1 cellular context compared by ENCODE assay signal in the genomic region with DNA sequence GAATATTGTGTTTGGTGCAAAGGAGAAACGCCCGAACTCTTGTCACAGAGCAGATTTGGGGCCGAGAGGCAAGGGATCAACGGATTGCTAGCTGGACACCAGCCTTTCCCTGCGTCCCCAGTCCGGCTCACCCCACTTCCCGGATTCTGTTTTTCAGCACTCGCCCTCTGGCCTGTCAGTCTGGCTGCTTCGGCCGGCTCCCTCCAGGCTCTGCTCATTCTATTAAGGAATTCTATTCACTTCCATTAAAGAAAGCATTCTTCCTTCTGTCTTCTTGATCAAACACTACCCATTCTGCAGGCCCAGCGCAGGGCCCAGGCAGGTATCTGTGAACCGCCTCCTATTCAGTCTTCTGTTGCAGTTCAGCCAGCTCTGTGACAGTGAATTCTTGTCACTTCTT.
TF ChIP-seq lines count a peak whose summit lies in the region.

No MANE protein-coding gene starts in this region.

TF ChIP-seq in H1, 55 proteins besides CTCF, POLR2A, EP300 and RAD21:
- no peak for TF ChIP-seq TCF12 (IDR thresholded peaks at IDR 0.05; ENCODE audit: low read depth, low read length)
- no peak for TF ChIP-seq POLR2AphosphoS5 (IDR thresholded peaks at IDR 0.05; ENCODE audit: low read depth, low read length)
- no peak for TF ChIP-seq RBBP5 (IDR thresholded peaks at IDR 0.05; ENCODE audit: borderline replicate concordance, low read depth, low read length)
- no peak for TF ChIP-seq SRF (IDR thresholded peaks at IDR 0.05; ENCODE audit: low read depth, low read length)
- no peak for TF ChIP-seq NANOG (IDR thresholded peaks at IDR 0.05; ENCODE audit: insufficient read depth, low read depth, low read length, poor library complexity, severe bottlenecking)
- TF ChIP-seq GTF2F1 (IDR thresholded peaks at IDR 0.05; ENCODE audit: borderline replicate concordance, low read depth, low read length) = no peak
- no peak for TF ChIP-seq KDM5A (IDR thresholded peaks at IDR 0.05; ENCODE audit: low read length)
- TF ChIP-seq FOSL1 (IDR thresholded peaks at IDR 0.05; ENCODE audit: insufficient read depth, low read depth, low read length) = no peak
- no peak for TF ChIP-seq JUND (IDR thresholded peaks at IDR 0.05; ENCODE audit: low read length)
- TF ChIP-seq ZNF274 (IDR thresholded peaks at IDR 0.05; ENCODE audit: borderline replicate concordance, extremely low read depth, low read length) = no peak
- no peak for TF ChIP-seq TEAD4 (IDR thresholded peaks at IDR 0.05; ENCODE audit: low read depth, low read length)
- TF ChIP-seq, protein P1, sequence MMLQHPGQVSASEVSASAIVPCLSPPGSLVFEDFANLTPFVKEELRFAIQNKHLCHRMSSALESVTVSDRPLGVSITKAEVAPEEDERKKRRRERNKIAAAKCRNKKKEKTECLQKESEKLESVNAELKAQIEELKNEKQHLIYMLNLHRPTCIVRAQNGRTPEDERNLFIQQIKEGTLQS (IDR thresholded peaks at IDR 0.05; ENCODE audit: insufficient read depth, low read depth, low read length) = no peak
- no peak for TF ChIP-seq SP4 (IDR thresholded peaks at IDR 0.05; ENCODE audit: low read length)
